Comparison of ENCODE assay signal across 1 cellular context in genomic region chr2:218908721-218909619, GRCh38.
TF ChIP-seq lines count a peak whose summit lies in the region.

No MANE protein-coding gene starts in this region.

TF ChIP-seq in K562, 482 proteins besides CTCF, POLR2A, EP300 and RAD21 (continued from another document and continues in another):
- TF ChIP-seq MAFF (IDR thresholded peaks at IDR 0.05; ENCODE audit: low read length) = peak; percentile 47; the same call in 1 of the 2 replicates
- TF ChIP-seq SFPQ (IDR thresholded peaks at IDR 0.05; ENCODE audit: low read depth, low read length) = no peak
- TF ChIP-seq RBM25 (IDR thresholded peaks at IDR 0.05; ENCODE audit: low read depth, low read length, severe bottlenecking) = peak; percentile 80
- TF ChIP-seq ZC3H8 (IDR thresholded peaks at IDR 0.05) = no peak
- TF ChIP-seq ZBED1 (IDR thresholded peaks at IDR 0.05) = no peak
- no peak for TF ChIP-seq CBX2 (IDR thresholded peaks at IDR 0.05; ENCODE audit: insufficient read depth, low read length, poor library complexity, severe bottlenecking)
- TF ChIP-seq RHOXF2B (CRISPR knock-in tag; conservative IDR thresholded peaks at IDR 0.05) = no peak
- peak; percentile 93 for TF ChIP-seq ARHGAP35 (IDR thresholded peaks at IDR 0.05; ENCODE audit: partially characterized antibody)
- no peak for TF ChIP-seq ZNF785 (CRISPR knock-in tag; IDR thresholded peaks at IDR 0.05)
- no peak for TF ChIP-seq STAG1 (CRISPR knock-in tag; IDR thresholded peaks at IDR 0.05; ENCODE audit: borderline replicate concordance)
- TF ChIP-seq NR2F6 (CRISPR knock-in tag; IDR thresholded peaks at IDR 0.05) = no peak
- peak; percentile 74; the same call in 1 of the 2 replicates for TF ChIP-seq ELF2 (CRISPR knock-in tag; IDR thresholded peaks at IDR 0.05)
- TF ChIP-seq TAF7 (tag; IDR thresholded peaks at IDR 0.05) = peak; percentile 59
- no peak for TF ChIP-seq CHD4 (IDR thresholded peaks at IDR 0.05; ENCODE audit: insufficient read depth, insufficient replicate concordance, low read depth, low read length, poor library complexity, severe bottlenecking)
- TF ChIP-seq RBM17 (IDR thresholded peaks at IDR 0.05; ENCODE audit: borderline replicate concordance, low read depth, low read length) = no peak
- no peak for TF ChIP-seq IRF2 (CRISPR knock-in tag; IDR thresholded peaks at IDR 0.05)
- TF ChIP-seq ZNF444 (CRISPR knock-in tag; IDR thresholded peaks at IDR 0.05) = no peak
- peak; percentile 44; the same call in 1 of the 2 replicates for TF ChIP-seq TCF3 (CRISPR knock-in tag; IDR thresholded peaks at IDR 0.05)
- TF ChIP-seq MBD2 (IDR thresholded peaks at IDR 0.05; ENCODE audit: borderline replicate concordance, low read depth) = no peak
- peak in 1 of 2 experiments; percentile 44; a peak in 1 of 4 replicates for TF ChIP-seq FOXA3 (CRISPR knock-in tag; conservative IDR thresholded peaks at IDR 0.05 in 1 of 2, IDR thresholded peaks at IDR 0.05 in 1 of 2)
- TF ChIP-seq BRF1 (IDR thresholded peaks at IDR 0.05; ENCODE audit: borderline replicate concordance, extremely low read depth, insufficient read length) = no peak
- peak; percentile 65; the same call in 1 of the 2 replicates for TF ChIP-seq POLR2AphosphoS5 (IDR thresholded peaks at IDR 0.05; ENCODE audit: control insufficient read depth, insufficient read depth, low read depth, low read length)
- no peak for TF ChIP-seq NCOA1 (IDR thresholded peaks at IDR 0.05; ENCODE audit: low read depth)
- peak; percentile 95 for TF ChIP-seq SAP30 (IDR thresholded peaks at IDR 0.05; ENCODE audit: borderline replicate concordance, insufficient read depth, low read depth, low read length, poor library complexity, severe bottlenecking)
- TF ChIP-seq ZNF3 (CRISPR knock-in tag; IDR thresholded peaks at IDR 0.05) = no peak
- TF ChIP-seq EGR1 (conservative IDR thresholded peaks at IDR 0.05) = peak; percentile 45
- TF ChIP-seq BRF2 (IDR thresholded peaks at IDR 0.05; ENCODE audit: borderline replicate concordance, insufficient read depth, insufficient read length) = no peak
- no peak for TF ChIP-seq CBX8 (IDR thresholded peaks at IDR 0.05; ENCODE audit: borderline replicate concordance, extremely low read depth, low read depth, low read length, poor library complexity, severe bottlenecking)
- TF ChIP-seq GTF2A2 (tag; IDR thresholded peaks at IDR 0.05) = no peak
- TF ChIP-seq NR2C2 (CRISPR knock-in tag; IDR thresholded peaks at IDR 0.05) = no peak
- peak; percentile 90 for TF ChIP-seq NR2C2 (tag; IDR thresholded peaks at IDR 0.05)
- no peak for TF ChIP-seq GTF2B (IDR thresholded peaks at IDR 0.05; ENCODE audit: extremely low read depth, insufficient read length)
- TF ChIP-seq HEY1 (CRISPR knock-in tag; IDR thresholded peaks at IDR 0.05; ENCODE audit: borderline replicate concordance) = no peak
- TF ChIP-seq HNRNPLL (IDR thresholded peaks at IDR 0.05; ENCODE audit: low read depth, low read length, poor library complexity, severe bottlenecking) = no peak
- 0 out of 2 replicates have a peak, but pooled peaks have one; percentile 2 for TF ChIP-seq JUND (IDR thresholded peaks at IDR 0.05; ENCODE audit: borderline replicate concordance, low read depth, low read length)
- TF ChIP-seq JUND (tag; IDR thresholded peaks at IDR 0.05; ENCODE audit: borderline replicate concordance, low read depth, low read length) = no peak
- TF ChIP-seq GABPA (tag; conservative IDR thresholded peaks at IDR 0.05; ENCODE audit: low read depth) = peak; percentile 95
- no peak for TF ChIP-seq ZBTB33 (CRISPR knock-in tag; IDR thresholded peaks at IDR 0.05)
- no peak for TF ChIP-seq GMEB1 (CRISPR knock-in tag; IDR thresholded peaks at IDR 0.05)
- TF ChIP-seq CREBBP (IDR thresholded peaks at IDR 0.05; ENCODE audit: low read depth, low read length) = no peak
- TF ChIP-seq VEZF1 (CRISPR knock-in tag; IDR thresholded peaks at IDR 0.05) = peak; percentile 71
- TF ChIP-seq CXXC5 (CRISPR knock-in tag; IDR thresholded peaks at IDR 0.05) = peak; percentile 74
- no peak for TF ChIP-seq ZNF354B (CRISPR knock-in tag; IDR thresholded peaks at IDR 0.05)
- TF ChIP-seq USF2 (CRISPR knock-in tag; IDR thresholded peaks at IDR 0.05) = no peak
- TF ChIP-seq HINFP (tag; conservative IDR thresholded peaks at IDR 0.05; ENCODE audit: low read depth) = no peak
- TF ChIP-seq LEF1 (IDR thresholded peaks at IDR 0.05) = no peak
- 0 out of 2 replicates have a peak, but pooled peaks have one; percentile 20 for TF ChIP-seq KLF16 (IDR thresholded peaks at IDR 0.05)
- TF ChIP-seq ZNF592 (IDR thresholded peaks at IDR 0.05) = peak; percentile 42; the same call in 1 of the 2 replicates
- TF ChIP-seq ZBTB17 (CRISPR knock-in tag; IDR thresholded peaks at IDR 0.05) = no peak
- no peak for TF ChIP-seq ZNF277 (CRISPR knock-in tag; IDR thresholded peaks at IDR 0.05; ENCODE audit: borderline replicate concordance)
- no peak for TF ChIP-seq YBX1 (IDR thresholded peaks at IDR 0.05)
- TF ChIP-seq TEAD1 (CRISPR knock-in tag; IDR thresholded peaks at IDR 0.05) = no peak
- TF ChIP-seq SMARCA5 (IDR thresholded peaks at IDR 0.05) = no peak
